In the genomic region with DNA sequence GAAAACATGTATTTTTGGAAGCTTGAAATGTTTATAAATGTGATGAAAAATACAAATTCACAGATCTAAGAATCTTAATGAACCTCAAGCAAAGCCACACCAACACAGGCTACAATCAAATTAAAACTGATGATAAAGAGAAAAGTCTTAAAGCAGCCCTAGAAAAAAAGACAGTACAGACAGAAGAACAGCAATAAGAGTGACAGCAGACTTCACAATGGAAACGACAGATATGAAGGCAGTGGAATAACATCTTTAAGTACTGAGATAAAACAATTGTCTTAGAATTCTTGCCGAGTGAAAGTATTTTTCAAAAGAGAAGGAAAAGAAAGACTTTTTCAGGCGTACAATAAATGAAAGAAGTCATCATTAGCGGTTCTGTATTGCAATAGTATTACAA, we compare ENCODE assay signal across 21 cellular contexts.
"Had no signal": no experiment of that assay in that cellular context is flagged by ENCODE, and none has a peak within 500 bp of the region (broad histone marks: within the 10 kb centered on the region; RNA-seq: fewer than 3 reads in every experiment).

No MANE protein-coding gene starts in this region.

- H3K36me3 Mint-ChIP-seq: memory B cell; naive thymus-derived CD4-positive, alpha-beta T cell; natural killer cell treated with Interleukin-12 subunit alpha and Interleukin-12 subunit beta and Interleukin-15 and Interleukin-18, amount 100 ng/mL, for 72 hours; stimulated activated naive B cell treated with anti-CD40 and anti-IgM and Interleukin-4, amounts not matched to agents 10 μg/mL and 1 μg/mL and 100 μg/mL, for 72 hours had no signal

- DNase-seq: islet precursor cell; left ventricle myocardium inferior; midbrain; mucosa of descending colon; naive thymus-derived CD4-positive, alpha-beta T cell; ovary; stimulated activated CD4-positive, alpha-beta T cell treated with anti-CD3 and anti-CD28 coated beads, Interleukin-12 subunit alpha, Interleukin-12 subunit beta, amount 100 ng/mL, for 4 hours; stimulated activated CD4-positive, alpha-beta T cell treated with anti-CD3 and anti-CD28 coated beads, Interleukin-15, amount 100 ng/mL, for 24 hours; stimulated activated CD4-positive, alpha-beta T cell treated with anti-CD3 and anti-CD28 coated beads, Interleukin-2, amount 100 ng/mL, for 24 hours; stimulated activated CD4-positive, alpha-beta T cell treated with anti-CD3 and anti-CD28 coated beads, Interleukin-4, amount 100 ng/mL, for 1 hour; stimulated activated naive B cell treated with anti-CD40 and anti-IgM and Interleukin-4, amounts not matched to agents 10 μg/mL and 1 μg/mL and 100 μg/mL, for 72 hours; stimulated activated naive CD8-positive, alpha-beta T cell treated with anti-CD3 and anti-CD28 coated beads, Interleukin-15, Interleukin-2, amounts not matched to agents 100 U/mL and 50 U/mL, for 24 hours; stomach; testis; thyroid gland; transverse colon; upper lobe of left lung had no signal

- H3K4me3 Mint-ChIP-seq: memory B cell; naive thymus-derived CD4-positive, alpha-beta T cell; natural killer cell treated with Interleukin-12 subunit alpha and Interleukin-12 subunit beta and Interleukin-15 and Interleukin-18, amount 100 ng/mL, for 72 hours; stimulated activated naive B cell treated with anti-CD40 and anti-IgM and Interleukin-4, amounts not matched to agents 10 μg/mL and 1 μg/mL and 100 μg/mL, for 72 hours had no signal

- H3K4me1 Mint-ChIP-seq: memory B cell; naive thymus-derived CD4-positive, alpha-beta T cell; stimulated activated naive B cell treated with anti-CD40 and anti-IgM and Interleukin-4, amounts not matched to agents 10 μg/mL and 1 μg/mL and 100 μg/mL, for 72 hours had no signal

- H3K27me3 Mint-ChIP-seq: memory B cell; natural killer cell treated with Interleukin-12 subunit alpha and Interleukin-12 subunit beta and Interleukin-15 and Interleukin-18, amount 100 ng/mL, for 72 hours; progenitor cell of endocrine pancreas; stimulated activated naive B cell treated with anti-CD40 and anti-IgM and Interleukin-4, amounts not matched to agents 10 μg/mL and 1 μg/mL and 100 μg/mL, for 72 hours had no signal

- H3K27ac Mint-ChIP-seq: memory B cell; naive thymus-derived CD4-positive, alpha-beta T cell; natural killer cell treated with Interleukin-12 subunit alpha and Interleukin-12 subunit beta and Interleukin-15 and Interleukin-18, amount 100 ng/mL, for 72 hours; progenitor cell of endocrine pancreas; stimulated activated naive B cell treated with anti-CD40 and anti-IgM and Interleukin-4, amounts not matched to agents 10 μg/mL and 1 μg/mL and 100 μg/mL, for 72 hours had no signal

- ATAC-seq: mucosa of descending colon; naive thymus-derived CD4-positive, alpha-beta T cell; natural killer cell treated with Interleukin-12 subunit alpha and Interleukin-12 subunit beta and Interleukin-15 and Interleukin-18, amount 100 ng/mL, for 72 hours; sciatic nerve; stimulated activated naive B cell treated with anti-CD40 and anti-IgM and Interleukin-4, amounts not matched to agents 10 μg/mL and 1 μg/mL and 100 μg/mL, for 72 hours; stimulated activated naive CD8-positive, alpha-beta T cell treated with anti-CD3 and anti-CD28 coated beads, Interleukin-15, Interleukin-2, amounts not matched to agents 100 U/mL and 50 U/mL, for 24 hours had no signal
